ENCODE assay signal across 7 cellular contexts in genomic region chr20:45912344-45912682, GRCh38. TPM values are rescaled to one million over a fixed set of nuclear protein-coding genes. Genes with fewer than 3 reads are reported as not detected.
DNase-seq lines count a peak whose midpoint lies in the region; TF ChIP-seq lines count a peak whose summit lies in the region.
"Had no signal": no experiment of that assay in that cellular context is flagged by ENCODE, and none has a peak within 500 bp of the region (broad histone marks: within the 10 kb centered on the region; RNA-seq: fewer than 3 reads in every experiment).

No MANE protein-coding gene starts in this region.

- H3K4me1 Mint-ChIP-seq in T-helper 2 cell treated with Interferon-gamma antibody and Interleukin-4, amounts not matched to agents 5 μg/mL and 100 μg/mL, for 36 hours (ENCODE audit: low read depth): peaks cover 7% of the 10 kb centered on the region

- no peak for TF ChIP-seq POLR2A in stomach (IDR thresholded peaks at IDR 0.05)

- H3K4me3 ChIP-seq in fibroblast of the aortic adventitia (ENCODE audit: low read depth, low read length): peak overlapping the region; percentile 67
- peak overlapping the region; percentile 54 to 61 (median 58) for H3K4me3 ChIP-seq in stomach

- no peak for TF ChIP-seq EP300 in stomach (IDR thresholded peaks at IDR 0.05)

- peak overlapping the region; percentile 84 to 88 (median 85) for H3K27ac ChIP-seq in stomach

- no peak for DNase-seq in T-helper 2 cell treated with Interferon-gamma antibody and Interleukin-4, amounts not matched to agents 5 μg/mL and 100 μg/mL, for 36 hours (ENCODE audit: low spot score)
- DNase-seq in T-helper 2 cell: no peak
- DNase-seq in fibroblast of the aortic adventitia (ENCODE audit: low read depth): no peak
- no peak for DNase-seq in stomach
- no peak for DNase-seq in HuH-7.5 (ENCODE audit: low spot score)
- DNase-seq in effector CD4-positive, alpha-beta T cell: no peak
- DNase-seq: GOT3 had no signal

- intact Hi-C loops in stomach (cut with DNase I; ENCODE audit: low total_unique reads): no loop called here

- H3K27me3 ChIP-seq in stomach: peaks cover 0 to 11% (median 0%) of the 10 kb centered on the region in 3 donors

- no peaks in the 10 kb centered on the region for H3K9me3 Mint-ChIP-seq in T-helper 2 cell treated with Interferon-gamma antibody and Interleukin-4, amounts not matched to agents 5 μg/mL and 100 μg/mL, for 36 hours

- 19 to 45% (median 30%) methylated on average over 4 of the region's 4 CpGs for WGBS in stomach, 5 donors

- peak overlapping the region; percentile 45 for H3K4me3 Mint-ChIP-seq in T-helper 2 cell treated with Interferon-gamma antibody and Interleukin-4, amounts not matched to agents 5 μg/mL and 100 μg/mL, for 36 hours

- H3K27me3 Mint-ChIP-seq in T-helper 2 cell treated with Interferon-gamma antibody and Interleukin-4, amounts not matched to agents 5 μg/mL and 100 μg/mL, for 36 hours (ENCODE audit: low read depth): peaks cover 7% of the 10 kb centered on the region

- peaks cover 13 to 57% (median 25%) of the 10 kb centered on the region in 4 donors for H3K4me1 ChIP-seq in stomach

- no peak for TF ChIP-seq CTCF in fibroblast of the aortic adventitia (IDR thresholded peaks at IDR 0.05; ENCODE audit: insufficient read depth, low read length)
- no peak for TF ChIP-seq CTCF in stomach (IDR thresholded peaks at IDR 0.05)

- H3K36me3 Mint-ChIP-seq in T-helper 2 cell treated with Interferon-gamma antibody and Interleukin-4, amounts not matched to agents 5 μg/mL and 100 μg/mL, for 36 hours (ENCODE audit: low read depth): no peaks in the 10 kb centered on the region

- no peaks in the 10 kb centered on the region for H3K9me3 ChIP-seq in stomach

- H3K36me3 ChIP-seq in stomach: peaks cover 0 to 12% (median 2%) of the 10 kb centered on the region in 4 donors

- no peak overlapping the region for H3K27ac Mint-ChIP-seq in T-helper 2 cell treated with Interferon-gamma antibody and Interleukin-4, amounts not matched to agents 5 μg/mL and 100 μg/mL, for 36 hours

RNA-seq across cellular contexts. Expression of gene PLTP, which starts 0.4 kb away (rescaled TPM):
- total RNA-seq in fibroblast of the aortic adventitia (ENCODE audit: low replicate concordance): 66.9 and 107 TPM in 2 replicates
- total RNA-seq in stomach: 100 to 1,000 TPM in 2 of 5 donors, 10 to 100 TPM in 3; 22.0 to 313 (median 70.1) TPM
- 10 to 100 TPM; 51.5 to 58.6 (median 53.2) TPM for polyA plus RNA-seq in stomach

RNA-seq across cellular contexts. Expression of gene CTSA, which starts 21.2 kb away (rescaled TPM):
- total RNA-seq in fibroblast of the aortic adventitia (ENCODE audit: low replicate concordance) (56.2 and 166 TPM in 2 replicates), stomach (100 to 1,000 TPM in 3 of 5 donors, 10 to 100 TPM in 2; 29.9 to 292 (median 132) TPM)
- 10 to 100 TPM; 30.1 to 66.9 (median 48.4) TPM for polyA plus RNA-seq in stomach

RNA-seq across cellular contexts. Expression of gene NEURL2, which starts 21.3 kb away (rescaled TPM):
- total RNA-seq in fibroblast of the aortic adventitia (ENCODE audit: low replicate concordance) (6.8 and 7.0 TPM in 2 replicates), stomach (10 to 100 TPM in 2 of 5 donors, 1 to 10 TPM in 2, not detected in 1; 3.9 to 29.9 (median 9.6) TPM)
- 1 to 10 TPM; 3.3 to 3.8 (median 3.7) TPM for polyA plus RNA-seq in stomach

RNA-seq across cellular contexts. Expression of gene PCIF1, which starts 22.2 kb away (rescaled TPM):
- total RNA-seq in fibroblast of the aortic adventitia (ENCODE audit: low replicate concordance) (12.1 and 15.9 TPM in 2 replicates), stomach (10 to 100 TPM; 22.2 to 41.4 (median 32.5) TPM)
- 10 to 100 TPM; 21.0 to 25.1 (median 21.1) TPM for polyA plus RNA-seq in stomach

RNA-seq across cellular contexts. Expression of gene SPATA25, which starts 24.9 kb away (rescaled TPM):
- total RNA-seq in fibroblast of the aortic adventitia (ENCODE audit: low replicate concordance) (2.1 and 9.6 TPM in 2 replicates), stomach (10 to 100 TPM in 2 of 5 donors, 1 to 10 TPM in 1, not detected in 2; 4.2 to 15.5 (median 13.9) TPM)
- under 1 TPM in 2 of 3 donors, not detected in 1; 0.50 to 0.85 TPM for polyA plus RNA-seq in stomach
